In genomic region chr10:100346765-100347567, GRCh38 we compare ENCODE assay signal across 1 cellular context.
A peak's percentile ranks its signal among the peaks of the same experiment; 100 is the strongest.
TF ChIP-seq lines count a peak whose summit lies in the region.

SCD (plus strand) TSS chr10:100347233; CDS start chr10:100347505, 272 bp downstream.

TF ChIP-seq in HepG2, 621 proteins besides CTCF, POLR2A, EP300 and RAD21 (continued from another document and continues in another):
- peak; percentile 7; the same call in 1 of the 2 replicates for TF ChIP-seq ZNF800 (CRISPR knock-in tag; IDR thresholded peaks at IDR 0.05)
- no peak for TF ChIP-seq ZBTB14 (CRISPR knock-in tag; IDR thresholded peaks at IDR 0.05)
- TF ChIP-seq RERE (CRISPR knock-in tag; IDR thresholded peaks at IDR 0.05; ENCODE audit: low read depth) = 0 out of 2 replicates have a peak, but pooled peaks have one; percentile 39
- peak; percentile 16; the same call in 1 of the 2 replicates for TF ChIP-seq TGIF2 (CRISPR knock-in tag; IDR thresholded peaks at IDR 0.05)
- no peak for TF ChIP-seq HMGA1 (CRISPR knock-in tag; conservative IDR thresholded peaks at IDR 0.05)
- no peak; the same call in 1 of the 2 replicates for TF ChIP-seq IRF9 (CRISPR knock-in tag; IDR thresholded peaks at IDR 0.05; ENCODE audit: borderline replicate concordance)
- peak; percentile 54 for TF ChIP-seq CREB1 (IDR thresholded peaks at IDR 0.05)
- TF ChIP-seq CREB1 (CRISPR knock-in tag; IDR thresholded peaks at IDR 0.05) = no peak; the same call in 1 of the 2 replicates
- TF ChIP-seq ZNF460 (CRISPR knock-in tag; IDR thresholded peaks at IDR 0.05; ENCODE audit: borderline replicate concordance) = no peak
- TF ChIP-seq MEIS1 (CRISPR knock-in tag; IDR thresholded peaks at IDR 0.05; ENCODE audit: borderline replicate concordance) = peak; percentile 42; the same call in 1 of the 2 replicates
- TF ChIP-seq ZNF430 (CRISPR knock-in tag; IDR thresholded peaks at IDR 0.05) = peak; percentile 27
- TF ChIP-seq ZNF18 (CRISPR knock-in tag; IDR thresholded peaks at IDR 0.05; ENCODE audit: insufficient replicate concordance) = no peak
- TF ChIP-seq NCOA5 (CRISPR knock-in tag; IDR thresholded peaks at IDR 0.05) = no peak
- TF ChIP-seq THRA (CRISPR knock-in tag; IDR thresholded peaks at IDR 0.05; ENCODE audit: borderline replicate concordance) = no peak
- no peak for TF ChIP-seq CREB3 (CRISPR knock-in tag; IDR thresholded peaks at IDR 0.05)
- 0 out of 2 replicates have a peak, but pooled peaks have one; percentile 36 for TF ChIP-seq ZMAT3 (CRISPR knock-in tag; conservative IDR thresholded peaks at IDR 0.05)
- TF ChIP-seq GABPB1 (CRISPR knock-in tag; IDR thresholded peaks at IDR 0.05) = peak; percentile 43; the same call in 1 of the 2 replicates
- TF ChIP-seq NR3C1 (CRISPR knock-in tag; IDR thresholded peaks at IDR 0.05) = no peak
- peak; percentile 87 for TF ChIP-seq TAF1 (CRISPR knock-in tag; IDR thresholded peaks at IDR 0.05)
- TF ChIP-seq YY1 (IDR thresholded peaks at IDR 0.05; ENCODE audit: insufficient read depth, insufficient replicate concordance, low read depth, low read length) = no peak
- peak; percentile 18; the same call in 1 of the 2 replicates for TF ChIP-seq ZNF30 (CRISPR knock-in tag; IDR thresholded peaks at IDR 0.05)
- TF ChIP-seq ZNF777 (CRISPR knock-in tag; IDR thresholded peaks at IDR 0.05) = no peak; the same call in 1 of the 2 replicates
- TF ChIP-seq ZNF33A (CRISPR knock-in tag; IDR thresholded peaks at IDR 0.05; ENCODE audit: borderline replicate concordance) = 0 out of 2 replicates have a peak, but pooled peaks have one; percentile 18
- no peak for TF ChIP-seq EED (CRISPR knock-in tag; IDR thresholded peaks at IDR 0.05)
- peak; percentile 92 for TF ChIP-seq AGO2 (optimal IDR thresholded peaks at IDR 0.05; ENCODE audit: low read depth, low read length)
- peak; percentile 23; the same call in 1 of the 2 replicates for TF ChIP-seq HNF1B (CRISPR knock-in tag; IDR thresholded peaks at IDR 0.05)
- no peak for TF ChIP-seq RFXANK (CRISPR knock-in tag; IDR thresholded peaks at IDR 0.05)
- peak; percentile 19 for TF ChIP-seq SRSF1 (optimal IDR thresholded peaks at IDR 0.05; ENCODE audit: low read depth, low read length)
- no peak for TF ChIP-seq TIGD3 (CRISPR knock-in tag; IDR thresholded peaks at IDR 0.05; ENCODE audit: borderline replicate concordance)
- peak; percentile 10; the same call in 1 of the 2 replicates for TF ChIP-seq ZBTB39 (CRISPR knock-in tag; IDR thresholded peaks at IDR 0.05)
- TF ChIP-seq STAT5B (CRISPR knock-in tag; IDR thresholded peaks at IDR 0.05) = no peak
- no peak; the same call in 1 of the 2 replicates for TF ChIP-seq ZNF343 (CRISPR knock-in tag; IDR thresholded peaks at IDR 0.05)
- peak; percentile 53; the same call in 1 of the 2 replicates for TF ChIP-seq SP5 (CRISPR knock-in tag; IDR thresholded peaks at IDR 0.05; ENCODE audit: borderline replicate concordance, low read depth)
- no peak for TF ChIP-seq ZNF703 (CRISPR knock-in tag; IDR thresholded peaks at IDR 0.05; ENCODE audit: borderline replicate concordance)
- TF ChIP-seq NFIB (CRISPR knock-in tag; IDR thresholded peaks at IDR 0.05; ENCODE audit: borderline replicate concordance) = peak; percentile 41; the same call in 1 of the 2 replicates
- no peak for TF ChIP-seq MBNL3 (CRISPR knock-in tag; conservative IDR thresholded peaks at IDR 0.05)
- no peak for TF ChIP-seq BRD4 (CRISPR knock-in tag; IDR thresholded peaks at IDR 0.05)
- no peak; the same call in 1 of the 2 replicates for TF ChIP-seq FOXC1 (CRISPR knock-in tag; IDR thresholded peaks at IDR 0.05; ENCODE audit: borderline replicate concordance)
- no peak; the same call in 1 of the 2 replicates for TF ChIP-seq RXRA (CRISPR knock-in tag; IDR thresholded peaks at IDR 0.05)
- TF ChIP-seq ZNF354B (CRISPR knock-in tag; IDR thresholded peaks at IDR 0.05) = no peak
- no peak for TF ChIP-seq SETDB1 (CRISPR knock-in tag; IDR thresholded peaks at IDR 0.05; ENCODE audit: borderline replicate concordance)
- TF ChIP-seq ZNF136 (CRISPR knock-in tag; IDR thresholded peaks at IDR 0.05; ENCODE audit: low read depth) = no peak
- peak; percentile 85 for TF ChIP-seq POLR2AphosphoS5 (IDR thresholded peaks at IDR 0.05; ENCODE audit: low read depth, low read length)
- TF ChIP-seq SALL2 (CRISPR knock-in tag; IDR thresholded peaks at IDR 0.05) = no peak
- no peak for TF ChIP-seq ZBTB38 (CRISPR knock-in tag; IDR thresholded peaks at IDR 0.05)
- TF ChIP-seq ZFX (CRISPR knock-in tag; IDR thresholded peaks at IDR 0.05; ENCODE audit: low read depth) = peak; percentile 50; the same call in 1 of the 2 replicates
